In genomic region chr5:180783340-180784052, GRCh38 we compare ENCODE assay signal across 25 cellular contexts. TPM values are rescaled to one million over a fixed set of nuclear protein-coding genes. Genes with fewer than 3 reads are reported as not detected.
"Had no signal": no experiment of that assay in that cellular context is flagged by ENCODE, and none has a peak within 500 bp of the region (broad histone marks: within the 10 kb centered on the region; RNA-seq: fewer than 3 reads in every experiment).

No MANE protein-coding gene starts in this region.

- H3K36me3 ChIP-seq: brain microvascular endothelial cell, colonic mucosa had no signal

- H3K27me3 ChIP-seq: ascending aorta, brain microvascular endothelial cell, colonic mucosa, heart left ventricle, upper lobe of left lung had no signal

- DNase-seq: activated CD4-positive, alpha-beta memory T cell treated with anti-CD3 and anti-CD28 coated beads, Interleukin-2, amount 10 ng/mL, durations not matched to agents 7 days and 5 days; activated effector memory CD4-positive, alpha-beta T cell treated with Interleukin-2 at 50 U/mL for 16 hours; activated naive CD4-positive, alpha-beta T cell treated with anti-CD3 and anti-CD28 coated beads for 36 hours; activated T-cell treated with anti-CD3 and anti-CD28 coated beads, Interleukin-2, amount 50 U/mL, for 72 hours; brain microvascular endothelial cell; colonic mucosa; heart left ventricle; islet precursor cell; left colon; mucosa of descending colon; retina; stimulated activated CD4-positive, alpha-beta T cell treated with anti-CD3 and anti-CD28 coated beads, Interleukin-4, amount 100 ng/mL, for 1 hour; stimulated activated naive CD8-positive, alpha-beta T cell treated with anti-CD3 and anti-CD28 coated beads, Interleukin-15, Interleukin-2, amounts not matched to agents 100 U/mL and 50 U/mL, for 24 hours; upper lobe of left lung had no signal

- H3K27ac Mint-ChIP-seq: activated CD4-positive, alpha-beta memory T cell treated with anti-CD3 and anti-CD28 coated beads, Interleukin-2, amount 10 ng/mL, durations not matched to agents 7 days and 5 days; activated CD4-positive, alpha-beta T cell treated with anti-CD3 and anti-CD28 coated beads, Interleukin-2, amount 10 ng/mL, durations not matched to agents 24 days and 14 days; activated naive CD4-positive, alpha-beta T cell treated with anti-CD3 and anti-CD28 coated beads for 36 hours; activated T-cell treated with anti-CD3 and anti-CD28 coated beads, Interleukin-2, amount 50 U/mL, for 72 hours; memory B cell; progenitor cell of endocrine pancreas had no signal

- H3K27me3 Mint-ChIP-seq: activated CD4-positive, alpha-beta memory T cell treated with anti-CD3 and anti-CD28 coated beads, Interleukin-2, amount 10 ng/mL, durations not matched to agents 7 days and 5 days; activated CD4-positive, alpha-beta T cell treated with anti-CD3 and anti-CD28 coated beads, Interleukin-2, amount 10 ng/mL, durations not matched to agents 24 days and 14 days; memory B cell had no signal

- H3K27ac ChIP-seq: ascending aorta, brain microvascular endothelial cell, colonic mucosa, heart left ventricle had no signal

- H3K9me3 Mint-ChIP-seq: activated CD4-positive, alpha-beta memory T cell treated with anti-CD3 and anti-CD28 coated beads, Interleukin-2, amount 10 ng/mL, durations not matched to agents 7 days and 5 days; activated CD4-positive, alpha-beta T cell treated with anti-CD3 and anti-CD28 coated beads, Interleukin-2, amount 10 ng/mL, durations not matched to agents 24 days and 14 days; activated naive CD4-positive, alpha-beta T cell treated with anti-CD3 and anti-CD28 coated beads for 36 hours; activated T-cell treated with anti-CD3 and anti-CD28 coated beads, Interleukin-2, amount 50 U/mL, for 72 hours; memory B cell had no signal

- H3K4me3 Mint-ChIP-seq: activated CD4-positive, alpha-beta memory T cell treated with anti-CD3 and anti-CD28 coated beads, Interleukin-2, amount 10 ng/mL, durations not matched to agents 7 days and 5 days; activated CD4-positive, alpha-beta T cell treated with anti-CD3 and anti-CD28 coated beads, Interleukin-2, amount 10 ng/mL, durations not matched to agents 24 days and 14 days; activated naive CD4-positive, alpha-beta T cell treated with anti-CD3 and anti-CD28 coated beads for 36 hours; activated T-cell treated with anti-CD3 and anti-CD28 coated beads, Interleukin-2, amount 50 U/mL, for 72 hours; memory B cell had no signal

- H3K9me3 ChIP-seq: ascending aorta, colonic mucosa, heart left ventricle, mucosa of descending colon, upper lobe of left lung had no signal

- ATAC-seq: stimulated activated naive CD8-positive, alpha-beta T cell treated with anti-CD3 and anti-CD28 coated beads, Interleukin-15, Interleukin-2, amounts not matched to agents 100 U/mL and 50 U/mL, for 24 hours had no signal

- H3K4me1 ChIP-seq: colonic mucosa had no signal

- H3K4me3 ChIP-seq: ascending aorta, colonic mucosa, heart left ventricle, mucosa of descending colon, upper lobe of left lung had no signal

RNA-seq across cellular contexts. Expression of gene OR2Y1, which starts 43.6 kb away (rescaled TPM):
- total RNA-seq: activated CD4-positive, alpha-beta memory T cell treated with anti-CD3 and anti-CD28 coated beads, Interleukin-2, amount 10 ng/mL, durations not matched to agents 7 days and 5 days; activated CD4-positive, alpha-beta T cell treated with anti-CD3 and anti-CD28 coated beads, Interleukin-2, amount 10 ng/mL, durations not matched to agents 24 days and 14 days; activated naive CD4-positive, alpha-beta T cell treated with anti-CD3 and anti-CD28 coated beads for 36 hours; activated T-cell treated with anti-CD3 and anti-CD28 coated beads, Interleukin-2, amount 50 U/mL, for 72 hours; ascending aorta; colonic mucosa; fibroblast of villous mesenchyme; heart left ventricle; left colon; lower leg skin; mucosa of descending colon; osteoblast; progenitor cell of endocrine pancreas; subcutaneous adipose tissue; T-helper 2 cell treated with Interferon-gamma antibody and Interleukin-4, amounts not matched to agents 100 ng/mL and 5 ng/mL, for 36 hours; upper lobe of left lung had no signal
- polyA plus RNA-seq: adipose tissue, heart left ventricle, thymus had no signal
